In genomic region chr21:40115775-40116174, GRCh38 we compare ENCODE assay signal across 35 cellular contexts.
"Had no signal": no experiment of that assay in that cellular context is flagged by ENCODE, and none has a peak within 500 bp of the region (broad histone marks: within the 10 kb centered on the region; RNA-seq: fewer than 3 reads in every experiment).

No MANE protein-coding gene starts in this region.

- H3K27me3 ChIP-seq: MG63 had no signal

- DNase-seq: Karpas-422, Kasumi-1, MG63, MM.1S, MV-4-11, NCI-H1048, NCI-H1092, NCI-H1092 treated with DMSO at 0.1 percent for 48 hours, NCI-H1105, NCI-H1105 treated with DMSO at 0.1 percent for 48 hours, NCI-H1417, NCI-H1417 treated with DMSO at 0.1 percent for 48 hours, NCI-H1436, NCI-H1436 treated with DMSO at 0.1 percent for 48 hours, NCI-H146, NCI-H1694, NCI-H1694 treated with DMSO at 0.1 percent for 48 hours, NCI-H187, NCI-H187 treated with DMSO at 0.1 percent for 48 hours, NCI-H1930, NCI-H2029, NCI-H2029 treated with DMSO at 0.1 percent for 48 hours, NCI-H2081, NCI-H2081 treated with DMSO at 0.1 percent for 48 hours, NCI-H2107, NCI-H2171, NCI-H2171 treated with DMSO at 0.1 percent for 48 hours, NCI-H2227 treated with DMSO at 0.1 percent for 48 hours, NCI-H226, NCI-H345, NCI-H446, NCI-H446 treated with DMSO at 0.1 percent for 48 hours, NCI-H510A, NCI-H510A treated with DMSO at 0.1 percent for 48 hours, NCI-H524 had no signal

- H3K9me3 ChIP-seq: MG63 had no signal

- H3K4me3 ChIP-seq: MG63 had no signal

- H3K36me3 ChIP-seq: MG63 had no signal
